ENCODE assay signal across 17 cellular contexts in genomic region chr13:111541345-111541744, GRCh38.
"Had no signal": no experiment of that assay in that cellular context is flagged by ENCODE, and none has a peak within 500 bp of the region (broad histone marks: within the 10 kb centered on the region; RNA-seq: fewer than 3 reads in every experiment).

No MANE protein-coding gene starts in this region.

- H3K9me3 ChIP-seq: lower lobe of right lung, ovary, right atrium auricular region, right lobe of liver, uterus had no signal

- ATAC-seq: left colon; left lung; lower lobe of right lung; naive thymus-derived CD8-positive, alpha-beta T cell; stimulated activated effector memory CD8-positive, alpha-beta T cell treated with anti-CD3 and anti-CD28 coated beads, Interleukin-12 subunit alpha, Interleukin-12 subunit beta, amount 100 ng/mL, for 72 hours had no signal

- H3K36me3 ChIP-seq: left lung, lower lobe of right lung, ovary, right atrium auricular region, right lobe of liver, tibial nerve, uterus had no signal

- H3K27ac ChIP-seq: left lung, lower lobe of right lung, ovary, right atrium auricular region, skin epidermis, tibial nerve, uterus had no signal

- H3K4me1 ChIP-seq: left lung, lower lobe of right lung, right atrium auricular region, tibial nerve, uterus had no signal

- DNase-seq: hypothalamus; immature natural killer cell; lower lobe of right lung; mammary epithelial cell; mesenchymal stem cell; naive thymus-derived CD8-positive, alpha-beta T cell; ovary; right lobe of liver; stimulated activated CD4-positive, alpha-beta T cell treated with anti-CD3 and anti-CD28 coated beads, Interleukin-4, amount 100 ng/mL, for 24 hours; stimulated activated naive CD4-positive, alpha-beta T cell; uterus had no signal

- H3K27me3 ChIP-seq: ovary, right atrium auricular region, right lobe of liver, uterus had no signal

- H3K4me3 ChIP-seq: left lung, lower lobe of right lung, ovary, right atrium auricular region, right lobe of liver, skin epidermis, tibial nerve, uterus had no signal
